8 cellular contexts compared by ENCODE assay signal in the genomic region with DNA sequence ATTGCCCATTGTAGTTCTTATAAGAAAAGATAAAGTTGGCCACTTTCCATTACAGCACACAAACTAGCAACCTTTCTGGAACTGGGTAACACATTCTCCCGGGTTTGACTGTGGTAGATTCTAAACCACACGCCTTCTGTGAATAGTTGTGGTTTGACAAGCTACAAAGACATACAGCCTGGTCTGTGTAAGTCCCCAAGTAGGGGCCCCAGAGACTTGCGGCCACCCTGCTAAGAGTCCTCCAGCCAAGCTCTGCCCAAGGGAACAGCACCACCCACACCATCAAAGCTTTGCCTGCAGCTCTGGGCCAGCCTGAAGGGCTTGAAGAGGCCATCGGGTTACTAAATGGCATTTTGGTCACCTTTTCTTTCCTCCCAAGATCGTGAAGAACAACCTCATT.
DNase-seq lines count a peak whose midpoint lies in the region; ATAC-seq and TF ChIP-seq lines count a peak whose summit lies in the region.

No MANE protein-coding gene starts in this region.

- peaks cover 7% of the 10 kb centered on the region for H3K27me3 Mint-ChIP-seq in activated CD8-positive, alpha-beta T cell treated with anti-CD3 and anti-CD28 coated beads for 36 hours
- no peaks in the 10 kb centered on the region for H3K27me3 Mint-ChIP-seq in endodermal cell (ENCODE audit: insufficient read depth)

- peak; percentile 96 for ATAC-seq in HG03139 (IDR thresholded peaks at IDR 0.05; ENCODE audit: unreplicated experiment)
- peak; percentile 90 for ATAC-seq in activated CD8-positive, alpha-beta T cell treated with anti-CD3 and anti-CD28 coated beads for 36 hours

- DNase-seq in AG20443 (ENCODE audit: low spot score) (peak; percentile 27), GM19238 (ENCODE audit: insufficient read length, low spot score) (peak; percentile 16), ecto neural progenitor cell (ENCODE audit: low spot score) (no peak), endodermal cell (no peak), SW 1271 (lab: John Stamatoyannopoulos, UW) (no peak)
- peak; percentile 85 for DNase-seq in activated CD8-positive, alpha-beta T cell treated with anti-CD3 and anti-CD28 coated beads for 36 hours
- peak; percentile 6 for DNase-seq in stimulated activated CD8-positive, alpha-beta memory T cell treated with anti-CD3 and anti-CD28 coated beads, Interleukin-12 subunit alpha, Interleukin-12 subunit beta, amount 100 ng/mL, for 1 hour (ENCODE audit: low read depth)

- peaks cover 15% of the 10 kb centered on the region for H3K9me3 ChIP-seq in endodermal cell (ENCODE audit: control insufficient read depth, low read length)

- intact Hi-C loops in activated CD8-positive, alpha-beta T cell treated with anti-CD3 and anti-CD28 coated beads for 36 hours (cut with micrococcal nuclease): loop anchor here (2.0 kb wide), 1 partner anchor 78 kb away; no protein-coding TSS in a partner anchor

- no peak overlapping the region for H3K27ac ChIP-seq in endodermal cell (ENCODE audit: low read depth, low read length)

- POLR2A ChIA-PET in activated CD8-positive, alpha-beta T cell treated with anti-CD3 and anti-CD28 coated beads for 36 hours (lab: Charles Lee): interaction anchor here (1.3 to 1.4 kb wide), 2 partner anchors 18 to 26 kb away, joined by 3 read pairs; no protein-coding TSS in a partner anchor

- H3K27me3 ChIP-seq in endodermal cell (ENCODE audit: control insufficient read depth, insufficient read depth, low read length, poor library complexity, severe bottlenecking): no peaks in the 10 kb centered on the region

- H3K9me3 Mint-ChIP-seq in activated CD8-positive, alpha-beta T cell treated with anti-CD3 and anti-CD28 coated beads for 36 hours: peaks cover 3% of the 10 kb centered on the region
- peaks cover 8% of the 10 kb centered on the region for H3K9me3 Mint-ChIP-seq in endodermal cell

- no peak for TF ChIP-seq CTCF in activated CD8-positive, alpha-beta T cell treated with anti-CD3 and anti-CD28 coated beads for 36 hours (IDR thresholded peaks at IDR 0.05)
- TF ChIP-seq CTCF in endodermal cell (conservative IDR thresholded peaks at IDR 0.05): no peak

- peaks cover 7% of the 10 kb centered on the region for H3K36me3 ChIP-seq in endodermal cell (ENCODE audit: control insufficient read depth, insufficient read depth, low read length)

- no peak overlapping the region for H3K4me3 ChIP-seq in endodermal cell (ENCODE audit: low read length)

- H3K4me3 Mint-ChIP-seq in activated CD8-positive, alpha-beta T cell treated with anti-CD3 and anti-CD28 coated beads for 36 hours: peak overlapping the region; percentile 23
- no peak overlapping the region for H3K4me3 Mint-ChIP-seq in endodermal cell

- peaks cover 31% of the 10 kb centered on the region for H3K4me1 Mint-ChIP-seq in activated CD8-positive, alpha-beta T cell treated with anti-CD3 and anti-CD28 coated beads for 36 hours (ENCODE audit: low read depth)
- peaks cover 7% of the 10 kb centered on the region for H3K4me1 Mint-ChIP-seq in endodermal cell

- no peak overlapping the region for H3K9ac ChIP-seq in endodermal cell (ENCODE audit: extremely low read depth, low read length, poor library complexity, severe bottlenecking)

- H3K4me1 ChIP-seq in endodermal cell (ENCODE audit: control insufficient read depth, insufficient read depth, low read length): no peaks in the 10 kb centered on the region

- CTCF ChIA-PET in activated CD8-positive, alpha-beta T cell treated with anti-CD3 and anti-CD28 coated beads for 36 hours (lab: Charles Lee): interaction anchor here (0.7 kb wide), 2 partner anchors 297 to 303 kb away, joined by 3 read pairs; no protein-coding TSS in a partner anchor

- no peaks in the 10 kb centered on the region for H3K36me3 Mint-ChIP-seq in activated CD8-positive, alpha-beta T cell treated with anti-CD3 and anti-CD28 coated beads for 36 hours (ENCODE audit: low read depth)
- peaks cover 13% of the 10 kb centered on the region for H3K36me3 Mint-ChIP-seq in endodermal cell (ENCODE audit: low read depth)

- peak overlapping the region; percentile 86 for H3K27ac Mint-ChIP-seq in activated CD8-positive, alpha-beta T cell treated with anti-CD3 and anti-CD28 coated beads for 36 hours
- H3K27ac Mint-ChIP-seq in endodermal cell: no peak overlapping the region

- 95 to 98% methylated on average over 3 to 5 of the region's 5 CpGs for WGBS in endodermal cell (ENCODE audit: insufficient coverage in 1 of 2, insufficient read length in 1 of 2), 2 experiments

Comparison
In these comparisons a context has a peak if more than half of its experiments do, and no peak if none do; other contexts are left out.
1. DNase-seq: peak in AG20443 (single experiment), GM19238 (single experiment), activated CD8-positive, alpha-beta T cell treated with anti-CD3 and anti-CD28 coated beads for 36 hours (single experiment) and stimulated activated CD8-positive, alpha-beta memory T cell treated with anti-CD3 and anti-CD28 coated beads, Interleukin-12 subunit alpha, Interleukin-12 subunit beta, amount 100 ng/mL, for 1 hour (single experiment); none in ecto neural progenitor cell (single experiment), endodermal cell (single experiment) and SW 1271 (0 of 2).